Comparison of ENCODE assay signal across 20 cellular contexts in the genomic region with DNA sequence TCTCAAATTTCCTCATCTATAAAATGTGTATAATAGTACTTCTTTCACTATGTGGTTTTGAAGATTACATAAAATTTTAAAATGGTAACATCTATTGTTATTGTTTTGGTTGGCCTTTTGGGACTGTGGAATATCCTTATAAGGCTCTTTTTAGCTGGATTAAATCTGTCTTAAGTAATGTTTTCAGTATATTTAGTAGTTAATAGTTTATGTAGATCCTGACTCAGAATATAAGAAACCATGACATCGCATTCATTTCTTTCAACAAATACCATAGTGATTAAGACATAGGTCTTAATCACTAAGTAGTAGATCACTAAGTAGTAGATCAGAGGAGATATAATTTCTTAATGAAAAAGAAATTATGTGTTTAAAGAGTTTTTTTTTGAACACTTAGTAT.
"Had no signal": no experiment of that assay in that cellular context is flagged by ENCODE, and none has a peak within 500 bp of the region (broad histone marks: within the 10 kb centered on the region; RNA-seq: fewer than 3 reads in every experiment).

No MANE protein-coding gene starts in this region.

- H3K27ac ChIP-seq: breast epithelium, colonic mucosa, esophagus squamous epithelium, foreskin keratinocyte, left ventricle myocardium inferior, neural progenitor cell, transverse colon had no signal

- H3K36me3 ChIP-seq: breast epithelium, colonic mucosa, neural progenitor cell had no signal

- DNase-seq: activated gamma-delta T cell treated with Interleukin-2 at 50 U/mL for 16 hours; activated naive CD8-positive, alpha-beta T cell treated with anti-CD3 and anti-CD28 coated beads for 36 hours; activated T-cell treated with anti-CD3 and anti-CD28 coated beads, Interleukin-2, amount 50 U/mL, for 1 hour; colonic mucosa; endodermal cell; esophagus squamous epithelium; foreskin keratinocyte; immature natural killer cell; kidney glomerular epithelial cell; left ventricle myocardium inferior; naive thymus-derived CD8-positive, alpha-beta T cell; spleen; stimulated activated CD4-positive, alpha-beta T cell treated with anti-CD3 and anti-CD28 coated beads, Interleukin-4, amount 100 ng/mL, for 24 hours; stimulated activated naive CD8-positive, alpha-beta T cell treated with anti-CD3 and anti-CD28 coated beads, Interleukin-15, amount 100 ng/mL, for 72 hours; T-helper 1 cell; T-helper 9 cell; transverse colon had no signal

- H3K27me3 ChIP-seq: breast epithelium, colonic mucosa, esophagus squamous epithelium, foreskin keratinocyte, neural progenitor cell, spleen, transverse colon had no signal

- H3K4me1 ChIP-seq: breast epithelium, colonic mucosa, esophagus squamous epithelium, foreskin keratinocyte, left ventricle myocardium inferior, neural progenitor cell, transverse colon had no signal

- H3K9me3 ChIP-seq: breast epithelium, colonic mucosa, esophagus squamous epithelium, left ventricle myocardium inferior, spleen, transverse colon had no signal

- ATAC-seq: foreskin keratinocyte; naive thymus-derived CD8-positive, alpha-beta T cell; stimulated activated naive CD8-positive, alpha-beta T cell treated with anti-CD3 and anti-CD28 coated beads, Interleukin-15, amount 100 ng/mL, for 72 hours; WTC11 had no signal

- H3K4me3 ChIP-seq: breast epithelium, colonic mucosa, esophagus squamous epithelium, left ventricle myocardium inferior, neural progenitor cell, spleen, transverse colon had no signal
